Comparison of ENCODE assay signal across 8 cellular contexts in the genomic region with DNA sequence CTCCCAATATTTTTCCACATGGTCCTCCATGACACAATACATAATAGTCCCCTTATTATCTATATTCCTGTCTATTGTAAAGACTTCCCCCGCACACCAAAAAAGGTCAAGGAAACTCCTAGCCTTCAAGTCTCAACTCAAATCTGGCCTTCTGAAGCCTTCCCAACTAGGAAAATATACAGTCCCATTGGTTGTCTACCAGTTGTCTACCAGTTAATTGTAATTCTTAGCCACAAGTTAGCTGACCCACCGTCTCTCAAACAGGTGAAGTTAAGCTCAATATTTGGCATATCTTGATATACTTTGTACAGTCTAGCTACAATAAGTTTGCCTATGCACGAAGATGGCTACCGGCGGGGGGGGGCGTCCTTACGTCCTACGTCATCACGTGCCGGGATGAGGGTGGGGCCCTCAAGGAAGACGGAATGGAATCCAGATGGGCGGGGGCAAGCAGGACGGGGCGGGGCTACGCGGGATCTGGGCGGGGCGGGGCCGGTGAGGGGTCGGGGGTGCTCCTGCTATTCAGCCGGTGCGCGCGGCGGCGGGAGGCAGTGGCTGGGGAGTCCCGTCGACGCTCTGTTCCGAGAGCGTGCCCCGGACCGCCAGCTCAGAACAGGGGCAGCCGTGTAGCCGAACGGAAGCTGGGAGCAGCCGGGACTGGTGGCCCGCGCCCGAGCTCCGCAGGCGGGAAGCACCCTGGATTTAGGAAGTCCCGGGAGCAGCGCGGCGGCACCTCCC. TPM values are rescaled to one million over a fixed set of nuclear protein-coding genes. Genes with fewer than 3 reads are reported as not detected.
DNase-seq lines count a peak whose midpoint lies in the region; ATAC-seq lines count a peak whose summit lies in the region.

TSS of gene AHR (plus strand) at position 551 of the 738 bp plus-strand sequence. CDS start 613 bp downstream, outside the sequence.

- peak within 1 kb of the TSS; percentile 97 to 100 for H3K4me3 ChIP-seq in muscle layer of duodenum (ENCODE audit: low read depth in 1 of 2, low read length in 2 of 2)

- ATAC-seq in GM19463 (IDR thresholded peaks at IDR 0.05; ENCODE audit: unreplicated experiment) (peak; percentile 60), esophagus mucosa (peak; percentile 97)
- ATAC-seq in activated T-cell treated with anti-CD3 and anti-CD28 coated beads, Interleukin-2, amount 50 U/mL, for 4 hours, result peak; percentile 84

- H3K27ac ChIP-seq in muscle layer of duodenum (ENCODE audit: low read length), result peak within 1 kb of the TSS; percentile 93

- H3K4me1 ChIP-seq in muscle layer of duodenum (ENCODE audit: control insufficient read depth in 1 of 2, insufficient read depth in 2 of 2, low read length in 2 of 2), result peaks cover 0 to 2% of the 10 kb centered on the region in 2 donors

- H3K27me3 Mint-ChIP-seq in activated T-cell treated with anti-CD3 and anti-CD28 coated beads, Interleukin-2, amount 50 U/mL, for 4 hours (ENCODE audit: low read depth), result no peaks in the 10 kb centered on the region

- H3K27me3 ChIP-seq in muscle layer of duodenum (ENCODE audit: low read depth, low read length), result no peaks in the 10 kb centered on the region

- no peaks in the 10 kb centered on the region for H3K36me3 ChIP-seq in muscle layer of duodenum (ENCODE audit: control insufficient read depth in 1 of 2, insufficient read depth in 2 of 2, low read length in 2 of 2)

- H3K4me3 Mint-ChIP-seq in activated T-cell treated with anti-CD3 and anti-CD28 coated beads, Interleukin-2, amount 50 U/mL, for 4 hours, result peak within 1 kb of the TSS; percentile 96

- H3K9me3 Mint-ChIP-seq in activated T-cell treated with anti-CD3 and anti-CD28 coated beads, Interleukin-2, amount 50 U/mL, for 4 hours, result peaks cover 7% of the 10 kb centered on the region

- H3K36me3 Mint-ChIP-seq in activated T-cell treated with anti-CD3 and anti-CD28 coated beads, Interleukin-2, amount 50 U/mL, for 4 hours (ENCODE audit: insufficient read depth), result peaks cover 4% of the 10 kb centered on the region

- no peaks in the 10 kb centered on the region for H3K9me3 ChIP-seq in muscle layer of duodenum (ENCODE audit: control insufficient read depth in 1 of 2, low read length in 2 of 2)

- DNase-seq in CMK (ENCODE audit: low read depth) (peak; percentile 42), HS-27A (ENCODE audit: low read depth) (peak; percentile 67), OCI-M1 (lab: John Stamatoyannopoulos, UW) (peak; percentile 92)
- peak; percentile 90 for DNase-seq in activated T-cell treated with anti-CD3 and anti-CD28 coated beads, Interleukin-2, amount 50 U/mL, for 4 hours
- DNase-seq in stimulated activated CD8-positive, alpha-beta memory T cell treated with anti-CD3 and anti-CD28 coated beads, Interleukin-7, amount 100 ng/mL, for 4 hours (ENCODE audit: low read depth in 2 of 2), result peak; percentile 83 to 87

- H3K4me1 Mint-ChIP-seq in activated T-cell treated with anti-CD3 and anti-CD28 coated beads, Interleukin-2, amount 50 U/mL, for 4 hours (ENCODE audit: low read depth), result peaks cover 26% of the 10 kb centered on the region

RNA-seq across cellular contexts. Expression of gene AHR, which starts in this region (rescaled TPM):
- total RNA-seq in activated T-cell treated with anti-CD3 and anti-CD28 coated beads, Interleukin-2, amount 50 U/mL, for 4 hours, result 10 to 100 TPM; 41.9 to 60.0 (median 46.6) TPM
- 34.3 TPM for total RNA-seq in esophagus mucosa

Comparison
In these comparisons a context has a peak if more than half of its experiments do, and no peak if none do; other contexts are left out.
1. Peak in every context shown above with its lines: DNase-seq, ATAC-seq, H3K4me3 ChIP-seq and H3K27ac ChIP-seq.
2. DNase-seq: peak in every context shown above with its lines; median percentile 92 in OCI-M1; 90 in activated T-cell treated with anti-CD3 and anti-CD28 coated beads, Interleukin-2, amount 50 U/mL, for 4 hours; 85 in stimulated activated CD8-positive, alpha-beta memory T cell treated with anti-CD3 and anti-CD28 coated beads, Interleukin-7, amount 100 ng/mL, for 4 hours; 67 in HS-27A; 42 in CMK.